ENCODE assay signal across 23 cellular contexts in the genomic region with DNA sequence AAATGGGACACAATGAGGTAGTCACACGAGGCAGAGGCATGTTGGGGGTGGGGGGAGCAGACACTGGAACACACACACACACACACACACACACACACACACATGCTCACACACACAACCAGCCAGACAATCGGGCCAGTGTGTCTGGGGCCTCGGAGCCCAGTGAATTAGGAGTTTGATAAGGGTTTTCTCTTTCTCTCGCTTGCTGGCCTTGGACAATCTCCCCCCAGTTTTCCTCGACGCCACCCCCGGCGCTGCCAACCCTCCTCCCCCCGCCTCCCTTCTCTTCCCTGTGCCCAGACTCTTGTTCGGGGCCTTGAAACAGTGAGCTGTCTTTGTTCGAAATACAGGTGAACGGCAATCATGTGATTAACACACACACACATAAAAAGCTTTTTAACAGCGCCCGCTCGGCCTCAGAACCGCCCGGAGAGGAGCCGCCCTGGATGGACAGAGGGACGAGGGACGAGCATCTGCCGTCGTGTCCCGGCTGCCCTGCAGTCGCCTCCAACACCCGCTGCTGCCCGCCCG. TPM values are rescaled to one million over a fixed set of nuclear protein-coding genes. Genes with fewer than 3 reads are reported as not detected.
DNase-seq lines count a peak whose midpoint lies in the region; ATAC-seq, FAIRE-seq and TF ChIP-seq lines count a peak whose summit lies in the region.
"Had no signal": no experiment of that assay in that cellular context is flagged by ENCODE, and none has a peak within 500 bp of the region (broad histone marks: within the 10 kb centered on the region; RNA-seq: fewer than 3 reads in every experiment).

No MANE protein-coding gene starts in this region.

- H3K36me3 ChIP-seq in stomach: peaks cover 0 to 24% (median 7%) of the 10 kb centered on the region in 4 donors
- H3K36me3 ChIP-seq: adrenal gland, right atrium auricular region had no signal

- no peaks in the 10 kb centered on the region for H3K9me3 Mint-ChIP-seq in brain
- H3K9me3 Mint-ChIP-seq: activated CD8-positive, alpha-beta T cell treated with anti-CD3 and anti-CD28 coated beads for 36 hours; H9 had no signal

- H3K27ac Mint-ChIP-seq in brain: peak overlapping the region in 4 of 5 experiments; percentile 28 to 73 (median 54)
- H3K27ac Mint-ChIP-seq: activated CD8-positive, alpha-beta T cell treated with anti-CD3 and anti-CD28 coated beads for 36 hours; H9 had no signal

- TF ChIP-seq POLR2A in H54 (IDR thresholded peaks at IDR 0.05; ENCODE audit: low read depth, low read length) (no peak), stomach (IDR thresholded peaks at IDR 0.05) (no peak)

- no peaks in the 10 kb centered on the region for H3K27me3 Mint-ChIP-seq in brain
- H3K27me3 Mint-ChIP-seq: activated CD8-positive, alpha-beta T cell treated with anti-CD3 and anti-CD28 coated beads for 36 hours had no signal

- no peaks in the 10 kb centered on the region for H3K9me3 ChIP-seq in stomach
- H3K9me3 ChIP-seq: adrenal gland, right atrium auricular region had no signal

- TF ChIP-seq EP300 in stomach (IDR thresholded peaks at IDR 0.05): no peak

- intact Hi-C loops in stomach (cut with DNase I; ENCODE audit: low total_unique reads): no loop called here

- no peak overlapping the region for H3K4me3 ChIP-seq in stomach
- H3K4me3 ChIP-seq: adrenal gland had no signal

- 76 to 93% (median 83%) methylated on average over 24 to 27 of the region's 27 CpGs for WGBS in stomach, 5 donors

- peaks cover 24% of the 10 kb centered on the region for H3K36me3 Mint-ChIP-seq in brain
- H3K36me3 Mint-ChIP-seq: CD14-positive monocyte had no signal

- no peak for FAIRE-seq in H54 (lab: Jason Lieb, UNC)
- FAIRE-seq: D721Med, kidney had no signal

- TF ChIP-seq CTCF in brain (conservative IDR thresholded peaks at IDR 0.05) (no peak), stomach (IDR thresholded peaks at IDR 0.05) (no peak)

- peak overlapping the region in 1 of 5 experiments; percentile 29 for H3K4me3 Mint-ChIP-seq in brain
- H3K4me3 Mint-ChIP-seq: activated CD8-positive, alpha-beta T cell treated with anti-CD3 and anti-CD28 coated beads for 36 hours; CD14-positive monocyte; H9 had no signal

- ATAC-seq in GM18858 (IDR thresholded peaks at IDR 0.05; ENCODE audit: unreplicated experiment): no peak
- ATAC-seq in HG03442 (IDR thresholded peaks at IDR 0.05; ENCODE audit: unreplicated experiment): no peak
- ATAC-seq: activated CD8-positive, alpha-beta T cell treated with anti-CD3 and anti-CD28 coated beads for 36 hours had no signal

- no peaks in the 10 kb centered on the region for H3K27me3 ChIP-seq in stomach
- H3K27me3 ChIP-seq: adrenal gland, right atrium auricular region had no signal

- peak in 12 of 14 donors; percentile 17 to 94 (median 70) for DNase-seq in C1 segment of cervical spinal cord (lab: John Stamatoyannopoulos, UW)
- DNase-seq in hippocampal formation (lab: John Stamatoyannopoulos, UW): peak; percentile 88 to 93
- peak; percentile 95 for DNase-seq in putamen (ENCODE audit: low spot score)
- DNase-seq in H54 (ENCODE audit: insufficient read length, low spot score): no peak
- no peak for DNase-seq in stomach
- DNase-seq: activated CD8-positive, alpha-beta T cell treated with anti-CD3 and anti-CD28 coated beads for 36 hours; central memory CD4-positive, alpha-beta T cell; H9; kidney; NCI-H2171; T1000 had no signal

- H3K27ac ChIP-seq in stomach: no peak overlapping the region
- H3K27ac ChIP-seq: adrenal gland, epithelial cell of prostate, KMS-11, right atrium auricular region had no signal

- H3K4me1 ChIP-seq in stomach: peaks cover 0 to 6% (median 0%) of the 10 kb centered on the region in 4 donors
- H3K4me1 ChIP-seq: adrenal gland had no signal

- H3K4me1 Mint-ChIP-seq in brain: peaks cover 7% of the 10 kb centered on the region

RNA-seq across cellular contexts. Expression of gene SOX10, which starts 1.5 kb away (rescaled TPM):
- polyA plus RNA-seq in brain (ENCODE audit: insufficient read depth, low read depth, low replicate concordance) (81.2 TPM), stomach (1 to 10 TPM; 1.7 to 3.2 (median 2.6) TPM)
- total RNA-seq in stomach: 1 to 10 TPM in 3 of 5 donors, not detected in 2; 2.9 to 4.9 (median 4.4) TPM
- total RNA-seq: activated CD8-positive, alpha-beta T cell treated with anti-CD3 and anti-CD28 coated beads for 36 hours; fibroblast of villous mesenchyme; HT1080; lung microvascular endothelial cell had no signal
- polyA plus RNA-seq: CD14-positive monocyte had no signal

RNA-seq across cellular contexts. Expression of gene POLR2F, which starts 32.3 kb away (rescaled TPM):
- polyA plus RNA-seq in brain (ENCODE audit: insufficient read depth, low read depth, low replicate concordance) (105 TPM), stomach (100 to 1,000 TPM; 139 to 149 (median 146) TPM)
- 100 to 1,000 TPM in 2 of 5 donors, 10 to 100 TPM in 3; 41.5 to 145 (median 74.5) TPM for total RNA-seq in stomach

RNA-seq across cellular contexts. Expression of gene C22orf23, which starts 32.4 kb away (rescaled TPM):
- polyA plus RNA-seq in brain (ENCODE audit: insufficient read depth, low read depth, low replicate concordance): 1.2 TPM
- total RNA-seq in stomach: not detected
- polyA plus RNA-seq in stomach: 1 to 10 TPM in 1 of 3 donors, under 1 TPM in 2; 0.18 to 1.2 (median 0.31) TPM
- total RNA-seq: activated CD8-positive, alpha-beta T cell treated with anti-CD3 and anti-CD28 coated beads for 36 hours; fibroblast of villous mesenchyme had no signal
- polyA plus RNA-seq: CD14-positive monocyte had no signal

Comparison
In these comparisons a context has a peak if more than half of its experiments do, and no peak if none do; other contexts are left out.
1. DNase-seq: peak in C1 segment of cervical spinal cord (12 of 14), hippocampal formation (2 of 2) and putamen (single experiment); none in H54 (single experiment) and stomach (single experiment).
2. RNA of gene SOX10, which starts 1.5 kb away (polyA plus RNA-seq): 81.2 TPM in brain (single experiment); 1.7 to 3.2 TPM in stomach; every median in the first group is over 10 times any median in the second.